In the genomic region with DNA sequence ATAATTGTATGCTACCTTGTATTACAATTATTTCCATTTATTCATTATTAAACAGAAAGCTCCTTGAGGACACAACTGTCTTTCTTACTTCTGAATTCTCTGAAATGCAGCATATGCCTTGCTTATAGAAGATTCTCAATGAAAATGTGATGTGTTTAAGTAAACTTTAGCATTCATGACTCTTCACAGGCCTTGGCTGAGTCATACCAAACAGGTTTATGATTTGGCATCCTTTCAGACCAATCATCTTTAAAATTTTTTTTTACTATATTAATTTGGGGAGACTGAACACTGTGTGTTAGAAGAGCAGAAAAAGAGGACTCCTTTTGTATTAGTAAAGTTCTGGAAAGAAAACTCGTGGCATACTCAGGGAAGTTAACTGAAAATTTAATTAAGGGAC, we compare ENCODE assay signal across 20 cellular contexts. TPM values are rescaled to one million over a fixed set of nuclear protein-coding genes. Genes with fewer than 3 reads are reported as not detected.
A peak's percentile ranks its signal among the peaks of the same experiment; 100 is the strongest.
DNase-seq lines count a peak whose midpoint lies in the region; ATAC-seq, FAIRE-seq and TF ChIP-seq lines count a peak whose summit lies in the region.
"Had no signal": no experiment of that assay in that cellular context is flagged by ENCODE, and none has a peak within 500 bp of the region (broad histone marks: within the 10 kb centered on the region; RNA-seq: fewer than 3 reads in every experiment).

No MANE protein-coding gene starts in this region.

- peak; percentile 50 for DNase-seq in ELR (ENCODE audit: low read depth)
- peak; percentile 83 for DNase-seq in PC-3
- DNase-seq in bronchial epithelial cell (ENCODE audit: low read depth): peak; percentile 73
- peak in 1 of 2 donors; percentile 34 for DNase-seq in foreskin keratinocyte
- no peak for DNase-seq in GM13976 (ENCODE audit: low spot score)
- no peak for DNase-seq in stimulated activated naive CD8-positive, alpha-beta T cell treated with anti-CD3 and anti-CD28 coated beads, Interleukin-15, amount 100 ng/mL, for 72 hours
- DNase-seq: ACHN; Calu3; CD4-positive, CD25-positive, alpha-beta regulatory T cell; DMS 273 treated with DMSO at 0.1 percent for 48 hours; DMS79; EL; GF-D8; GOT3; H9; KG1 had no signal

- POLR2A ChIA-PET in PC-3 (lab: Charles Lee; ENCODE audit: unreplicated experiment): no interaction called here

- ATAC-seq in PC-3 (peak; percentile 77), foreskin keratinocyte (peak; percentile 78), gastroesophageal sphincter (no peak)
- ATAC-seq in stimulated activated naive CD8-positive, alpha-beta T cell treated with anti-CD3 and anti-CD28 coated beads, Interleukin-15, amount 100 ng/mL, for 72 hours: no peak

- H3K4me1 Mint-ChIP-seq in stimulated activated naive CD8-positive, alpha-beta T cell treated with anti-CD3 and anti-CD28 coated beads, Interleukin-15, amount 100 ng/mL, for 72 hours: peaks cover 5% of the 10 kb centered on the region
- H3K4me1 Mint-ChIP-seq: H9 had no signal

- H4K20me1 ChIP-seq in PC-3 (ENCODE audit: low read length): no peaks in the 10 kb centered on the region
- H4K20me1 ChIP-seq: BLaER1 treated with 17β-estradiol and CSF1 and Interleukin-3, amounts not matched to agents 10 nM and 100 nM had no signal

- no peaks in the 10 kb centered on the region for H3K9me3 Mint-ChIP-seq in stimulated activated naive CD8-positive, alpha-beta T cell treated with anti-CD3 and anti-CD28 coated beads, Interleukin-15, amount 100 ng/mL, for 72 hours
- H3K9me3 Mint-ChIP-seq: CD4-positive, CD25-positive, alpha-beta regulatory T cell; H9; IgD-negative memory B cell had no signal

- H3K27me3 ChIP-seq in PC-3 (ENCODE audit: low read length) (no peaks in the 10 kb centered on the region), bronchial epithelial cell (ENCODE audit: control insufficient read depth, insufficient read depth, low read length) (no peaks in the 10 kb centered on the region), foreskin keratinocyte (no peaks in the 10 kb centered on the region), gastroesophageal sphincter (no peaks in the 10 kb centered on the region)
- H3K27me3 ChIP-seq: BLaER1 treated with 17β-estradiol and CSF1 and Interleukin-3, amounts not matched to agents 10 nM and 100 nM had no signal

- no TSS peak for BruUV-seq in PC-3 (replicated peaks; lab: Mats Ljungman, UMichigan)

- TF ChIP-seq EP300 in gastroesophageal sphincter (IDR thresholded peaks at IDR 0.05): no peak

- no peaks in the 10 kb centered on the region for H3K27me3 Mint-ChIP-seq in stimulated activated naive CD8-positive, alpha-beta T cell treated with anti-CD3 and anti-CD28 coated beads, Interleukin-15, amount 100 ng/mL, for 72 hours
- H3K27me3 Mint-ChIP-seq: CD4-positive, CD25-positive, alpha-beta regulatory T cell; IgD-negative memory B cell had no signal

- H2AFZ ChIP-seq in PC-3 (ENCODE audit: low read length): no peak overlapping the region

- H3K4me3 Mint-ChIP-seq in stimulated activated naive CD8-positive, alpha-beta T cell treated with anti-CD3 and anti-CD28 coated beads, Interleukin-15, amount 100 ng/mL, for 72 hours: no peak overlapping the region
- H3K4me3 Mint-ChIP-seq: H9 had no signal

- no peak overlapping the region for H3K9ac ChIP-seq in PC-3 (ENCODE audit: low read length)
- H3K9ac ChIP-seq: BLaER1 treated with 17β-estradiol and CSF1 and Interleukin-3, amounts not matched to agents 10 nM and 100 nM had no signal

- H3K9me2 ChIP-seq in PC-3 (replicated peaks; ENCODE audit: low read length): no peaks in the 10 kb centered on the region

- H3K4me2 ChIP-seq in PC-3 (ENCODE audit: low read length): peak overlapping the region; percentile 27
- H3K4me2 ChIP-seq: BLaER1 treated with 17β-estradiol and CSF1 and Interleukin-3, amounts not matched to agents 10 nM and 100 nM had no signal

- TF ChIP-seq CTCF in PC-3 (conservative IDR thresholded peaks at IDR 0.05; ENCODE audit: low read depth, low read length): no peak
- no peak for TF ChIP-seq CTCF in bronchial epithelial cell (IDR thresholded peaks at IDR 0.05; ENCODE audit: insufficient read depth, low read length, severe bottlenecking)
- no peak for TF ChIP-seq CTCF in foreskin keratinocyte (conservative IDR thresholded peaks at IDR 0.05)
- TF ChIP-seq CTCF in GM13976 (IDR thresholded peaks at IDR 0.05; ENCODE audit: borderline replicate concordance, control extremely low read depth, extremely low read depth, insufficient read depth, missing control alignments): no peak
- no peak for TF ChIP-seq CTCF in gastroesophageal sphincter (IDR thresholded peaks at IDR 0.05)

- H3K4me3 ChIP-seq in PC-3 (ENCODE audit: low read length) (no peak overlapping the region), bronchial epithelial cell (ENCODE audit: low read depth, low read length) (no peak overlapping the region), gastroesophageal sphincter (no peak overlapping the region)
- H3K4me3 ChIP-seq: BLaER1 treated with 17β-estradiol and CSF1 and Interleukin-3, amounts not matched to agents 10 nM and 100 nM had no signal

- no peaks in the 10 kb centered on the region for H3K79me2 ChIP-seq in PC-3 (ENCODE audit: low read length)

- no peaks in the 10 kb centered on the region for H3K9me3 ChIP-seq in PC-3 (ENCODE audit: low read length)
- no peaks in the 10 kb centered on the region for H3K9me3 ChIP-seq in gastroesophageal sphincter
- H3K9me3 ChIP-seq: BLaER1 treated with 17β-estradiol and CSF1 and Interleukin-3, amounts not matched to agents 10 nM and 100 nM had no signal

- in situ Hi-C loops in GM13976 (cut with MboI; ENCODE audit: low sequenced_read_pairs, unreplicated experiment): no loop called here

- intact Hi-C loops in PC-3 (cut with micrococcal nuclease): no loop called here

- TF ChIP-seq POLR2A in gastroesophageal sphincter (IDR thresholded peaks at IDR 0.05): no peak

- WGBS in gastroesophageal sphincter (ENCODE audit: low coverage in 1 of 2), 2 donors: 83 to 86% methylated on average over 1 of the region's 1 CpG

- H3F3A ChIP-seq in PC-3 (ENCODE audit: low read length, unreplicated experiment): no peaks in the 10 kb centered on the region

- H3K36me3 ChIP-seq in PC-3 (ENCODE audit: low read depth, low read length) (no peaks in the 10 kb centered on the region), bronchial epithelial cell (ENCODE audit: control insufficient read depth, insufficient read depth, low read length) (no peaks in the 10 kb centered on the region), gastroesophageal sphincter (peaks cover 0 to 16% of the 10 kb centered on the region in 2 donors)

- H3K27ac ChIP-seq in PC-3 (ENCODE audit: low read length) (peak overlapping the region; percentile 21), foreskin keratinocyte (no peak overlapping the region), gastroesophageal sphincter (no peak overlapping the region)
- H3K27ac ChIP-seq: BLaER1 treated with 17β-estradiol and CSF1 and Interleukin-3, amounts not matched to agents 10 nM and 100 nM had no signal

- peaks cover 11% of the 10 kb centered on the region for H3K4me1 ChIP-seq in PC-3 (ENCODE audit: insufficient read depth, low read length)
- peaks cover 6% of the 10 kb centered on the region for H3K4me1 ChIP-seq in foreskin keratinocyte
- H3K4me1 ChIP-seq in gastroesophageal sphincter: no peaks in the 10 kb centered on the region
- H3K4me1 ChIP-seq: BLaER1 treated with 17β-estradiol and CSF1 and Interleukin-3, amounts not matched to agents 10 nM and 100 nM had no signal

- FAIRE-seq in bronchial epithelial cell (lab: Jason Lieb, UNC): no peak
- FAIRE-seq: GM18507 had no signal

- no peak overlapping the region for H3K27ac Mint-ChIP-seq in stimulated activated naive CD8-positive, alpha-beta T cell treated with anti-CD3 and anti-CD28 coated beads, Interleukin-15, amount 100 ng/mL, for 72 hours
- H3K27ac Mint-ChIP-seq: CD4-positive, CD25-positive, alpha-beta regulatory T cell; H9; IgD-negative memory B cell had no signal

- CTCF ChIA-PET in PC-3 (lab: Charles Lee): interaction anchor here (0.7 kb wide), 1 partner anchor 79 kb away, joined by 3 read pairs; no protein-coding TSS in a partner anchor

RNA-seq across cellular contexts. Expression of a gene that starts 6.4 kb away (rescaled TPM):
- total RNA-seq in PC-3 (2014; rRNA removed) (27.2 and 34.6 TPM in 2 replicates), bronchial epithelial cell (51.2 and 67.9 TPM in 2 replicates), foreskin keratinocyte (23.7 and 27.2 TPM in 2 replicates), gastroesophageal sphincter (10 to 100 TPM; 30.0 to 54.8 (median 43.8) TPM)
- polyA plus RNA-seq in foreskin keratinocyte: 11.5 and 16.5 TPM in 2 replicates

RNA-seq across cellular contexts. Expression of a gene that starts 8.3 kb away (rescaled TPM):
- total RNA-seq in PC-3 (2014; rRNA removed) (30.4 TPM in 2 replicates), bronchial epithelial cell (32.9 and 34.2 TPM in 2 replicates), foreskin keratinocyte (68.3 and 71.0 TPM in 2 replicates), gastroesophageal sphincter (10 to 100 TPM; 64.2 to 79.1 (median 70.2) TPM)
- 31.2 and 39.7 TPM in 2 replicates for polyA plus RNA-seq in foreskin keratinocyte

Comparison
In these comparisons a context has a peak if more than half of its experiments do, and no peak if none do; other contexts are left out.
1. DNase-seq: peak in ELR (single experiment), PC-3 (single experiment) and bronchial epithelial cell (single experiment); none in GM13976 (single experiment) and stimulated activated naive CD8-positive, alpha-beta T cell treated with anti-CD3 and anti-CD28 coated beads, Interleukin-15, amount 100 ng/mL, for 72 hours (0 of 2).
2. ATAC-seq: peak in PC-3 (single experiment) and foreskin keratinocyte (single experiment); none in gastroesophageal sphincter (single experiment) and stimulated activated naive CD8-positive, alpha-beta T cell treated with anti-CD3 and anti-CD28 coated beads, Interleukin-15, amount 100 ng/mL, for 72 hours (single experiment).